ENCODE assay signal across 15 cellular contexts in the genomic region with DNA sequence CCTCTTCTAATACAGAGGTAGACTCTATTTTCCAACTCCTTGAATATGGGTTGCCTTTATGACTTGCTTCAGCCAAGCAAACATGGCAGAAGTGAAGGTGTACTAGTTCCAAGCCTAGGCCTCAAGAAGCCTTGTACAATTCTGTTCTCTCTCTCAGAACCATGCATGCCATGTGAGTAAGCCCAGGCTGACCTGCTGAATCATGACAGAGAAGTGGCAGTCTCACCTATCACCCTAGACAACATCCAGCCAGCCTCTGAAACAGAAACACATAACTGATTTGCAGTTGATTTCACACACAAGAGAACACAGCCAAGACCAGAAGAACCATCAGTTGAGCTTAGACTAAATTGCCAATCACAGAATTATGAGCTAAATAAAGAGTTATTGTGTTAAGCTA.
A peak's percentile ranks its signal among the peaks of the same experiment; 100 is the strongest.
DNase-seq lines count a peak whose midpoint lies in the region; ATAC-seq and TF ChIP-seq lines count a peak whose summit lies in the region.
"Had no signal": no experiment of that assay in that cellular context is flagged by ENCODE, and none has a peak within 500 bp of the region (broad histone marks: within the 10 kb centered on the region; RNA-seq: fewer than 3 reads in every experiment).

No MANE protein-coding gene starts in this region.

- DNase-seq in Caki2 (ENCODE audit: low read depth) (peak; percentile 10), HK-2 (ENCODE audit: unreplicated experiment) (peak; percentile 26), epithelial cell of esophagus (ENCODE audit: low read depth) (peak; percentile 21), kidney glomerular epithelial cell (lab: John Stamatoyannopoulos, UW) (peak; percentile 28), GM19240 (ENCODE audit: insufficient read length, low spot score) (no peak)
- DNase-seq in activated CD8-positive, alpha-beta memory T cell treated with anti-CD3 and anti-CD28 coated beads, Interleukin-2, amount 10 ng/mL, durations not matched to agents 7 days and 5 days = no peak
- DNase-seq: ACHN; Calu3; CD4-positive, CD25-positive, alpha-beta regulatory T cell; DMS 273 treated with DMSO at 0.1 percent for 48 hours; DMS79 treated with DMSO at 0.1 percent for 48 hours; EL had no signal

- ATAC-seq in activated CD8-positive, alpha-beta memory T cell treated with anti-CD3 and anti-CD28 coated beads, Interleukin-2, amount 10 ng/mL, durations not matched to agents 7 days and 5 days = no peak
- no peak for ATAC-seq in GM18861 (IDR thresholded peaks at IDR 0.05; ENCODE audit: unreplicated experiment)
- ATAC-seq: HepG2 had no signal

- H3K4me3 ChIP-seq in epithelial cell of esophagus (ENCODE audit: low read length) = no peak overlapping the region
- H3K4me3 ChIP-seq: BLaER1 treated with 17β-estradiol and CSF1 and Interleukin-3, amounts not matched to agents 10 nM and 100 nM had no signal

- no peak overlapping the region for H3K27ac Mint-ChIP-seq in activated CD8-positive, alpha-beta memory T cell treated with anti-CD3 and anti-CD28 coated beads, Interleukin-2, amount 10 ng/mL, durations not matched to agents 7 days and 5 days
- H3K27ac Mint-ChIP-seq: CD4-positive, CD25-positive, alpha-beta regulatory T cell had no signal

- CTCF ChIA-PET in activated CD8-positive, alpha-beta memory T cell treated with anti-CD3 and anti-CD28 coated beads, Interleukin-2, amount 10 ng/mL, durations not matched to agents 7 days and 5 days (lab: Charles Lee) = no interaction called here

- no peaks in the 10 kb centered on the region for H3K27me3 Mint-ChIP-seq in activated CD8-positive, alpha-beta memory T cell treated with anti-CD3 and anti-CD28 coated beads, Interleukin-2, amount 10 ng/mL, durations not matched to agents 7 days and 5 days
- H3K27me3 Mint-ChIP-seq: CD4-positive, CD25-positive, alpha-beta regulatory T cell had no signal

- no peak for TF ChIP-seq CTCF in epithelial cell of esophagus (IDR thresholded peaks at IDR 0.05; ENCODE audit: insufficient read depth, low read depth, low read length, missing control alignments)

- no peak overlapping the region for H3K4me3 Mint-ChIP-seq in activated CD8-positive, alpha-beta memory T cell treated with anti-CD3 and anti-CD28 coated beads, Interleukin-2, amount 10 ng/mL, durations not matched to agents 7 days and 5 days
- H3K4me3 Mint-ChIP-seq: CD4-positive, CD25-positive, alpha-beta regulatory T cell had no signal

- no peaks in the 10 kb centered on the region for H3K4me1 Mint-ChIP-seq in activated CD8-positive, alpha-beta memory T cell treated with anti-CD3 and anti-CD28 coated beads, Interleukin-2, amount 10 ng/mL, durations not matched to agents 7 days and 5 days
- H3K4me1 Mint-ChIP-seq: CD4-positive, CD25-positive, alpha-beta regulatory T cell had no signal

- in situ Hi-C loops in Caki2 (cut with HindIII; ENCODE audit: low pct_unique_long_range_greater_than_20kb, low sequenced_read_pairs) = no loop called here

- H3K9me3 Mint-ChIP-seq in activated CD8-positive, alpha-beta memory T cell treated with anti-CD3 and anti-CD28 coated beads, Interleukin-2, amount 10 ng/mL, durations not matched to agents 7 days and 5 days (ENCODE audit: low read depth) = no peaks in the 10 kb centered on the region

- no peaks in the 10 kb centered on the region for H3K36me3 Mint-ChIP-seq in activated CD8-positive, alpha-beta memory T cell treated with anti-CD3 and anti-CD28 coated beads, Interleukin-2, amount 10 ng/mL, durations not matched to agents 7 days and 5 days
- H3K36me3 Mint-ChIP-seq: CD4-positive, CD25-positive, alpha-beta regulatory T cell had no signal

Comparison
In these comparisons a context has a peak if more than half of its experiments do, and no peak if none do; other contexts are left out.
1. DNase-seq: peak in Caki2 (single experiment), HK-2 (single experiment), epithelial cell of esophagus (single experiment) and kidney glomerular epithelial cell (single experiment); none in activated CD8-positive, alpha-beta memory T cell treated with anti-CD3 and anti-CD28 coated beads, Interleukin-2, amount 10 ng/mL, durations not matched to agents 7 days and 5 days (single experiment) and GM19240 (single experiment).